In genomic region chr7:130493275-130493868, GRCh38 we compare ENCODE assay signal across 10 cellular contexts. TPM values are rescaled to one million over a fixed set of nuclear protein-coding genes. Genes with fewer than 3 reads are reported as not detected.
A peak's percentile ranks its signal among the peaks of the same experiment; 100 is the strongest.
DNase-seq lines count a peak whose midpoint lies in the region; ATAC-seq and TF ChIP-seq lines count a peak whose summit lies in the region.
"Had no signal": no experiment of that assay in that cellular context is flagged by ENCODE, and none has a peak within 500 bp of the region (broad histone marks: within the 10 kb centered on the region; RNA-seq: fewer than 3 reads in every experiment).

No MANE protein-coding gene starts in this region.

- H3K4me3 ChIP-seq in left ventricle myocardium inferior (peak overlapping the region; percentile 63), mesendoderm (ENCODE audit: low read length) (no peak overlapping the region), urinary bladder (ENCODE audit: low read depth, low read length) (peak overlapping the region; percentile 2)

- H3K79me2 ChIP-seq in mesendoderm (ENCODE audit: control insufficient read depth, insufficient read depth, low read length), result peaks cover 15% of the 10 kb centered on the region

- H3K23ac ChIP-seq in mesendoderm (ENCODE audit: low read length), result no peak overlapping the region

- no peak overlapping the region for H2BK5ac ChIP-seq in mesendoderm (ENCODE audit: low read length)

- H3K27ac Mint-ChIP-seq in brain, result peak overlapping the region; percentile 44 to 91 (median 86)

- peak overlapping the region; percentile 15 for H3K9ac ChIP-seq in mesendoderm (ENCODE audit: low read length)

- peak overlapping the region; percentile 90 to 96 (median 92) for H3K4me3 Mint-ChIP-seq in brain

- peaks cover 59% of the 10 kb centered on the region for H3K36me3 Mint-ChIP-seq in brain

- no peak overlapping the region for H4K5ac ChIP-seq in mesendoderm (ENCODE audit: low read length)

- no CpG with 5 or more reads among the region's 13 CpGs for WGBS in mesendoderm (ENCODE audit: extremely low coverage, insufficient coverage, low lambda C conversion rate)
- WGBS in urinary bladder, result 41% methylated on average over 13 of the region's 13 CpGs

- H3K36me3 ChIP-seq in left ventricle myocardium inferior (no peaks in the 10 kb centered on the region), mesendoderm (ENCODE audit: control insufficient read depth, insufficient read depth, low read length) (peaks cover 2% of the 10 kb centered on the region), urinary bladder (ENCODE audit: insufficient read depth) (no peaks in the 10 kb centered on the region)

- peaks cover 71% of the 10 kb centered on the region for H3K4me1 Mint-ChIP-seq in brain

- DNase-seq in left ventricle myocardium inferior (no peak), cardiac septum (ENCODE audit: low spot score) (no peak), mesendoderm (no peak), GM19240 (ENCODE audit: insufficient read length, low spot score) (no peak)
- DNase-seq: cerebellar nuclear complex, T-helper 9 cell had no signal

- H3K9me3 ChIP-seq in left ventricle myocardium inferior (replicated peaks), result no peaks in the 10 kb centered on the region

- no peak overlapping the region for H2BK15ac ChIP-seq in mesendoderm (replicated peaks; ENCODE audit: low read depth)

- no peak overlapping the region for H2BK120ac ChIP-seq in mesendoderm (ENCODE audit: low read depth, low read length)

- no peak overlapping the region for H3K4ac ChIP-seq in mesendoderm (ENCODE audit: low read depth, low read length)

- peaks cover 9% of the 10 kb centered on the region for H3K79me1 ChIP-seq in mesendoderm (ENCODE audit: low read length)

- H3K27me3 Mint-ChIP-seq in brain, result peaks cover 17% of the 10 kb centered on the region

- H3K4me1 ChIP-seq in left ventricle myocardium inferior (peaks cover 33% of the 10 kb centered on the region), mesendoderm (ENCODE audit: control insufficient read depth, low read depth, low read length) (peaks cover 3% of the 10 kb centered on the region), urinary bladder (ENCODE audit: insufficient read depth) (no peaks in the 10 kb centered on the region)

- no peak overlapping the region for H4K8ac ChIP-seq in mesendoderm (ENCODE audit: low read depth, low read length)

- H3K27ac ChIP-seq in left ventricle myocardium inferior (replicated peaks), result no peak overlapping the region
- no peak overlapping the region for H3K27ac ChIP-seq in mesendoderm (ENCODE audit: low read depth, low read length)
- H3K27ac ChIP-seq in urinary bladder (ENCODE audit: low read depth), result no peak overlapping the region

- peaks cover 5 to 26% (median 18%) of the 10 kb centered on the region in 5 experiments for H3K9me3 Mint-ChIP-seq in brain

- H3K27me3 ChIP-seq in left ventricle myocardium inferior (ENCODE audit: low read depth) (peaks cover 31% of the 10 kb centered on the region), mesendoderm (ENCODE audit: insufficient read depth, low read length, poor library complexity) (peaks cover 6% of the 10 kb centered on the region)

- TF ChIP-seq CTCF in left ventricle myocardium inferior (IDR thresholded peaks at IDR 0.05; ENCODE audit: borderline replicate concordance) (no peak), brain (conservative IDR thresholded peaks at IDR 0.05) (no peak)

- H3K4me2 ChIP-seq in mesendoderm (ENCODE audit: low read length), result no peak overlapping the region

- H3K56ac ChIP-seq in mesendoderm (ENCODE audit: low read length), result no peak overlapping the region

- no peak overlapping the region for H2AK5ac ChIP-seq in mesendoderm (ENCODE audit: low read length)

- ATAC-seq in GM18867 (IDR thresholded peaks at IDR 0.05; ENCODE audit: unreplicated experiment) (no peak), GM21526 (IDR thresholded peaks at IDR 0.05; ENCODE audit: low FRiP score, unreplicated experiment) (no peak)

- intact Hi-C loops in left ventricle myocardium inferior (cut with micrococcal nuclease) (no loop called here), cardiac septum (cut with DNase I) (loop anchor here (5.0 kb wide), 2 partner anchors 141 to 221 kb away; no protein-coding TSS in a partner anchor)

- H3K18ac ChIP-seq in mesendoderm (ENCODE audit: low read length), result peak overlapping the region; percentile 53

RNA-seq across cellular contexts. Expression of gene MEST, which starts 1.5 kb away (rescaled TPM):
- total RNA-seq in left ventricle myocardium inferior (4.9 TPM), cardiac septum (6.1 TPM), urinary bladder (259 TPM)
- polyA plus RNA-seq in brain (ENCODE audit: insufficient read depth, low read depth, low replicate concordance) (290 TPM), urinary bladder (6.7 TPM)
- polyA plus RNA-seq in mesendoderm (2013, experiment 1 of 2), result 123 TPM
- 117 TPM for polyA plus RNA-seq in mesendoderm (2013, experiment 2 of 2)

RNA-seq across cellular contexts. Expression of gene CEP41, which starts 52.6 kb away (rescaled TPM):
- total RNA-seq in left ventricle myocardium inferior, result 5.8 TPM
- total RNA-seq in cardiac septum, result 4.6 TPM
- polyA plus RNA-seq in brain (ENCODE audit: insufficient read depth, low read depth, low replicate concordance), result 86.1 TPM
- polyA plus RNA-seq in mesendoderm (2013, experiment 1 of 2), result 11.1 TPM
- polyA plus RNA-seq in mesendoderm (2013, experiment 2 of 2), result 11.3 TPM
- total RNA-seq in urinary bladder, result 12.3 TPM
- polyA plus RNA-seq in urinary bladder, result 7.6 TPM

Comparison
In these comparisons a context has a peak if more than half of its experiments do, and no peak if none do; other contexts are left out.
1. RNA of gene MEST, which starts 1.5 kb away (total RNA-seq): 259 TPM in urinary bladder (single experiment); 6.1 TPM in cardiac septum (single experiment) and 4.9 TPM in left ventricle myocardium inferior (single experiment); every median in the first group is over 10 times any median in the second.